1 cellular context compared by ENCODE assay signal in the genomic region with DNA sequence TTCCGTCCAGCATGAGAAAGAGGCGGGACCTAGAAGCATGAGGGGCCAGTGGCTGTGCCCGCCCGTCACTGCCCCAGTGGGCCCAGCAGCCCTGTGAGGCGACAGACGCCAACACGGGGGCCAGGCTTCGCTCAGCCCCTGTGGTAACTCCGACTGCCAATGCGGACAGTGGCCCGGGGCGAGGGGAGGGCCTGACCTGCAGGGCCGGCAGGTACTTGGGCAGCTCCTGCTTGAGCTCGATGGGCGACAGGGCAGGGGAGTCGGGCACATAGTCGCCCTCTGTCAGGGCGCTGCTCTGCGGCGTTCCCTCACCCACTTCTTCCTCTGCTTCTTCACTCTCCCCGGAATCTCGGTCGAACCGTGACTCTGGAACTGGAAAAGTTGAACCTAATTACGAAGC. TPM values are rescaled to one million over a fixed set of nuclear protein-coding genes. Genes with fewer than 3 reads are reported as not detected.
"Had no signal": no experiment of that assay in that cellular context is flagged by ENCODE, and none has a peak within 500 bp of the region (broad histone marks: within the 10 kb centered on the region; RNA-seq: fewer than 3 reads in every experiment).

No MANE protein-coding gene starts in this region.

RNA-seq across cellular contexts. Expression of a gene that starts 8.1 kb away (rescaled TPM):
- total RNA-seq: dermis microvascular lymphatic vessel endothelial cell had no signal
